Comparison of ENCODE assay signal across 24 cellular contexts in genomic region chr18:48024891-48025660, GRCh38.
"Had no signal": no experiment of that assay in that cellular context is flagged by ENCODE, and none has a peak within 500 bp of the region (broad histone marks: within the 10 kb centered on the region; RNA-seq: fewer than 3 reads in every experiment).

No MANE protein-coding gene starts in this region.

- H3K4me1 ChIP-seq: uterus had no signal

- H3K36me3 ChIP-seq: heart right ventricle, uterus, WERI-Rb-1 had no signal

- H3K27ac Mint-ChIP-seq: activated CD8-positive, alpha-beta T cell treated with anti-CD3 and anti-CD28 coated beads, Interleukin-2, amount 10 ng/mL, durations not matched to agents 7 days and 5 days; activated naive CD8-positive, alpha-beta T cell; activated T-helper 1 cell treated with anti-CD3 and anti-CD28 coated beads, Interleukin-12 subunit alpha, Interleukin-12 subunit beta, Interleukin-2, Interleukin-4 antibody, amounts not matched to agents 30 ng/mL and 10 ng/mL and 1 ng/mL, durations not matched to agents 14 hours and 24 hours and 36 hours; dendritic cell treated with granulocyte-macrophage colony-stimulating factor and Interleukin-4, amounts not matched to agents 40 ng/mL and 50 ng/mL, for 4 days; T-cell had no signal

- H3K9me3 Mint-ChIP-seq: activated T-helper 1 cell treated with anti-CD3 and anti-CD28 coated beads, Interleukin-12 subunit alpha, Interleukin-12 subunit beta, Interleukin-2, Interleukin-4 antibody, amounts not matched to agents 30 ng/mL and 10 ng/mL and 1 ng/mL, durations not matched to agents 14 hours and 24 hours and 36 hours; dendritic cell treated with granulocyte-macrophage colony-stimulating factor and Interleukin-4, amounts not matched to agents 40 ng/mL and 50 ng/mL, for 4 days; naive B cell; T-cell had no signal

- ATAC-seq: activated CD8-positive, alpha-beta T cell treated with anti-CD3 and anti-CD28 coated beads, Interleukin-2, amount 10 ng/mL, durations not matched to agents 7 days and 5 days; heart right ventricle; left lobe of liver; right cardiac atrium; T-cell had no signal

- H3K36me3 Mint-ChIP-seq: activated naive CD8-positive, alpha-beta T cell; naive B cell; T-cell had no signal

- H3K4me1 Mint-ChIP-seq: T-cell had no signal

- H3K9me3 ChIP-seq: heart right ventricle, tibial nerve, uterus had no signal

- H3K9ac ChIP-seq: parathyroid adenoma had no signal

- H3K27me3 ChIP-seq: uterus had no signal

- H3K4me3 Mint-ChIP-seq: activated CD8-positive, alpha-beta T cell treated with anti-CD3 and anti-CD28 coated beads, Interleukin-2, amount 10 ng/mL, durations not matched to agents 7 days and 5 days; activated naive CD8-positive, alpha-beta T cell; activated T-helper 1 cell treated with anti-CD3 and anti-CD28 coated beads, Interleukin-12 subunit alpha, Interleukin-12 subunit beta, Interleukin-2, Interleukin-4 antibody, amounts not matched to agents 30 ng/mL and 10 ng/mL and 1 ng/mL, durations not matched to agents 14 hours and 24 hours and 36 hours; dendritic cell treated with granulocyte-macrophage colony-stimulating factor and Interleukin-4, amounts not matched to agents 40 ng/mL and 50 ng/mL, for 4 days; naive B cell; T-cell had no signal

- H3K4me3 ChIP-seq: heart right ventricle, lung, tibial nerve, uterus had no signal

- DNase-seq: activated CD4-positive, alpha-beta T cell treated with anti-CD3 and anti-CD28 coated beads for 1 hour; activated CD4-positive, alpha-beta T cell treated with anti-CD3 and anti-CD28 coated beads, Interleukin-2, amount 50 U/mL, for 1 hour; activated CD8-positive, alpha-beta T cell treated with anti-CD3 and anti-CD28 coated beads, Interleukin-2, amount 10 ng/mL, durations not matched to agents 7 days and 5 days; amniotic stem cell; effector CD4-positive, alpha-beta T cell; erythroblast; foreskin fibroblast; heart right ventricle; naive B cell; small intestine; stimulated activated CD4-positive, alpha-beta T cell treated with anti-CD3 and anti-CD28 coated beads, Interleukin-15, amount 100 ng/mL, for 24 hours; stimulated activated CD8-positive, alpha-beta memory T cell treated with anti-CD3 and anti-CD28 coated beads, Interleukin-4, amount 100 ng/mL, for 48 hours; stimulated activated naive CD4-positive, alpha-beta T cell; T-cell; uterus; WERI-Rb-1 had no signal

- H3K27ac ChIP-seq: heart right ventricle, tibial nerve, uterus, WERI-Rb-1 had no signal
